1 cellular context compared by ENCODE assay signal in genomic region chr2:213177685-213178084, GRCh38.
TF ChIP-seq lines count a peak whose summit lies in the region.

No MANE protein-coding gene starts in this region.

TF ChIP-seq in IMR-90, 13 proteins besides CTCF, POLR2A, EP300 and RAD21 (continued from another document):
- TF ChIP-seq CHD1 (IDR thresholded peaks at IDR 0.05; ENCODE audit: low read depth, low read length): no peak
